ENCODE assay signal across 15 cellular contexts in the genomic region with DNA sequence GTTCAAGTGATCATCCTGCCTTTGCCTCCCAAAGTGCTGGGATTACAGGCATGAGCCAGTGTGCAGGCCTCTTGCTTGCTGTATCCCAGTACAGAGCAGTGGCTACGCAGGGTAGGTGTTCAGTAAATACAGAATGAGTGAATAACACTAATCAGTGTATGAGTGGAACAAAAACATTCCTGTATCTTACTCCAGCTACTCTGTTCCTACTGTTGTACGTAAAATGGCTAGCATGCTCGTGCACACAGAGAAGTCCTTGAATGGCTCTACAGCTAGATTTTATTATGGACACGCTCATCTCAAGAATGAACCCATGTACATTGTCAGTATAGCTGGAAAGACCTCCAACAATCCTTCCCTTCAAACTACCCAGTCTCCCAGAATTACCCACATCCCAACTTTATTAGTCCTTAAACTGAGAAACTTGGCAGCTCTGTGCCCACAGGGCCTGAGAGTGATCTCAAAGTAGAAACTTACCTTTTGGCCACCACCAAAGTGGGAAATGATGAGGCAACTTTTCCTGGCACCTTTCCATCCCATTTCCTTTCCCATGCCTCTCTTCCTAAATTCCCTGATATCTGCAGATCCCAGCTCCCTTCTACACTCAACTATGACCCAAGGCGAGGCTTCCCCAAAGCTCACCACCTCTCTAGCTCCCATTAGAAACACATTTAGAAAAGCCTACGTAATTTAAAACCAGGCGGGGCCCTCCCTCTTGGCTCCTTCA.
A peak's percentile ranks its signal among the peaks of the same experiment; 100 is the strongest.
DNase-seq lines count a peak whose midpoint lies in the region; ATAC-seq and TF ChIP-seq lines count a peak whose summit lies in the region.
"Had no signal": no experiment of that assay in that cellular context is flagged by ENCODE, and none has a peak within 500 bp of the region (broad histone marks: within the 10 kb centered on the region; RNA-seq: fewer than 3 reads in every experiment).

No MANE protein-coding gene starts in this region.

- no TSS peak for BruUV-seq in IMR-90 (replicated peaks; lab: Mats Ljungman, UMichigan)

- H3K27ac ChIP-seq in CD4-positive, alpha-beta T cell (ENCODE audit: low read depth, low read length): no peak overlapping the region
- H3K27ac ChIP-seq in IMR-90 (ENCODE audit: insufficient read depth, low read length): no peak overlapping the region
- H3K27ac ChIP-seq: testis had no signal

- H3K27me3 Mint-ChIP-seq in CD4-positive, alpha-beta T cell: no peaks in the 10 kb centered on the region
- no peaks in the 10 kb centered on the region for H3K27me3 Mint-ChIP-seq in central memory CD8-positive, alpha-beta T cell
- H3K27me3 Mint-ChIP-seq in naive thymus-derived CD8-positive, alpha-beta T cell: no peaks in the 10 kb centered on the region

- no peak overlapping the region for H3K4me3 Mint-ChIP-seq in CD4-positive, alpha-beta T cell
- H3K4me3 Mint-ChIP-seq in central memory CD8-positive, alpha-beta T cell: peak overlapping the region; percentile 18
- H3K4me3 Mint-ChIP-seq in naive thymus-derived CD8-positive, alpha-beta T cell: peak overlapping the region in 5 of 10 donors; percentile 3 to 55 (median 25)

- H3K9me3 ChIP-seq in CD4-positive, alpha-beta T cell (ENCODE audit: control insufficient read depth, low read length): no peaks in the 10 kb centered on the region
- H3K9me3 ChIP-seq in IMR-90 (ENCODE audit: control insufficient read depth, insufficient read depth, low read length): no peaks in the 10 kb centered on the region
- H3K9me3 ChIP-seq: testis had no signal

- H2BK120ac ChIP-seq in IMR-90 (ENCODE audit: low read depth, low read length): no peak overlapping the region

- no peak for TF ChIP-seq POLR2A in IMR-90 (IDR thresholded peaks at IDR 0.05; ENCODE audit: low read depth, low read length)

- no peak overlapping the region for H2AK9ac ChIP-seq in IMR-90 (replicated peaks; ENCODE audit: low read depth, low read length, poor library complexity)

- no peak overlapping the region for H3K56ac ChIP-seq in IMR-90 (ENCODE audit: extremely low read depth, insufficient read depth, low read length)

- H3K36me3 Mint-ChIP-seq in CD4-positive, alpha-beta T cell (ENCODE audit: low read depth): peaks cover 19% of the 10 kb centered on the region
- peaks cover 2% of the 10 kb centered on the region for H3K36me3 Mint-ChIP-seq in central memory CD8-positive, alpha-beta T cell (ENCODE audit: insufficient read depth)
- H3K36me3 Mint-ChIP-seq in naive thymus-derived CD8-positive, alpha-beta T cell: peaks cover 0 to 4% (median 4%) of the 10 kb centered on the region in 3 donors

- H3K4me1 ChIP-seq in IMR-90 (ENCODE audit: control insufficient read depth, insufficient read depth, low read length): peaks cover 9% of the 10 kb centered on the region
- H3K4me1 ChIP-seq: testis had no signal

- CTCF ChIA-PET in CD4-positive, alpha-beta T cell (lab: Charles Lee): interaction anchor here (0.8 to 1.7 kb wide), 3 partner anchors 25 to 200 kb away, joined by 3 to 4 read pairs (median 4); no protein-coding TSS in a partner anchor
- CTCF ChIA-PET in IMR-90 (lab: Yijun Ruan, JAX): interaction anchor here (0.6 kb wide), 1 partner anchor 108 kb away, joined by 3 read pairs; no protein-coding TSS in a partner anchor

- H3K14ac ChIP-seq in IMR-90 (replicated peaks; ENCODE audit: low read depth, low read length): 0 out of 2 replicates have a peak overlapping the region, but pooled peaks have one; percentile 4

- no peak for TF ChIP-seq CTCF in CD4-positive, alpha-beta T cell (IDR thresholded peaks at IDR 0.05)
- TF ChIP-seq CTCF in IMR-90 (conservative IDR thresholded peaks at IDR 0.05; ENCODE audit: low read depth, low read length): no peak

- in situ Hi-C loops in IMR-90 (cut with MboI; ENCODE audit: low sequenced_read_pairs): loop anchor here (25.0 kb wide), 1 partner anchor 599 kb away; no protein-coding TSS in a partner anchor

- no peak overlapping the region; a peak in 1 of 4 replicates for H4K8ac ChIP-seq in IMR-90 (ENCODE audit: low read depth in 2 of 2, low read length in 2 of 2)

- no peak overlapping the region; the same call in 1 of the 2 replicates for H2BK20ac ChIP-seq in IMR-90 (ENCODE audit: low read depth, low read length)

- TF ChIP-seq RAD21 in IMR-90 (IDR thresholded peaks at IDR 0.05; ENCODE audit: low read length): no peak

- ATAC-seq in CD4-positive, alpha-beta T cell (ENCODE audit: poor library complexity): no peak
- ATAC-seq in IMR-90 (ENCODE audit: low read depth) (no peak), GM18502 (IDR thresholded peaks at IDR 0.05; ENCODE audit: poor library complexity, unreplicated experiment) (no peak), HG03565 (IDR thresholded peaks at IDR 0.05; ENCODE audit: unreplicated experiment) (no peak), HG03442 (IDR thresholded peaks at IDR 0.05; ENCODE audit: unreplicated experiment) (no peak)
- no peak for ATAC-seq in central memory CD8-positive, alpha-beta T cell (replicated peaks; ENCODE audit: extremely low read depth, poor library complexity, severe bottlenecking)
- no peak for ATAC-seq in naive thymus-derived CD8-positive, alpha-beta T cell

- peaks cover 81% of the 10 kb centered on the region for H3K4me1 Mint-ChIP-seq in CD4-positive, alpha-beta T cell (ENCODE audit: low read depth)
- peaks cover 44% of the 10 kb centered on the region for H3K4me1 Mint-ChIP-seq in central memory CD8-positive, alpha-beta T cell
- peaks cover 35 to 87% (median 58%) of the 10 kb centered on the region in 4 donors for H3K4me1 Mint-ChIP-seq in naive thymus-derived CD8-positive, alpha-beta T cell

- no peaks in the 10 kb centered on the region for H3K36me3 ChIP-seq in IMR-90 (ENCODE audit: control insufficient read depth, insufficient read depth, low read length)

- no peak overlapping the region for H2BK5ac ChIP-seq in IMR-90 (ENCODE audit: low read depth, low read length, poor library complexity, severe bottlenecking)

- 100% methylated on average over 2 of the region's 7 CpGs; no CpG with 5 or more reads in 1 of the 2 experiments for WGBS in IMR-90 (ENCODE audit: extremely low coverage in 2 of 2, insufficient read length in 1 of 2), 2 experiments

- H4K5ac ChIP-seq in IMR-90 (ENCODE audit: low read depth, low read length): no peak overlapping the region

- H2AK5ac ChIP-seq in IMR-90 (ENCODE audit: low read depth, low read length): peak overlapping the region; percentile 44; the same call in 1 of the 2 replicates

- no peak overlapping the region for H3K18ac ChIP-seq in IMR-90 (ENCODE audit: low read depth, low read length)

- POLR2A ChIA-PET in CD4-positive, alpha-beta T cell (lab: Charles Lee): interaction anchor here (0.6 to 1.4 kb wide), 3 partner anchors 78 to 271 kb away, joined by 3 to 4 read pairs (median 3); no protein-coding TSS in a partner anchor
- POLR2A ChIA-PET in IMR-90 (lab: Charles Lee; ENCODE audit: unreplicated experiment): no interaction called here
- POLR2A ChIA-PET in naive thymus-derived CD8-positive, alpha-beta T cell (lab: Charles Lee): interaction anchor here (0.5 to 1.8 kb wide), 8 partner anchors 14 to 252 kb away, joined by 3 to 9 read pairs (median 4); no protein-coding TSS in a partner anchor

- peak overlapping the region; percentile 48 for H3K4ac ChIP-seq in IMR-90 (ENCODE audit: low read depth, low read length)

- 0 out of 2 replicates have a peak, but pooled peaks cover 9% of the 10 kb centered on the region for H3K9me1 ChIP-seq in IMR-90 (ENCODE audit: insufficient read depth, low read length)

- DNase-seq in CD4-positive, alpha-beta T cell: no peak
- DNase-seq in IMR-90: no peak
- no peak for DNase-seq in central memory CD8-positive, alpha-beta T cell (ENCODE audit: low spot score in 2 of 2)
- no peak for DNase-seq in naive thymus-derived CD8-positive, alpha-beta T cell
- no peak for DNase-seq in HK-2 (ENCODE audit: unreplicated experiment)
- DNase-seq: activated CD4-positive, CD25-positive, alpha-beta regulatory T cell; activated CD8-positive, alpha-beta memory T cell treated with anti-CD3 and anti-CD28 coated beads, Interleukin-2, amount 50 U/mL, for 4 hours; cortex of kidney; MV-4-11; OCI-M1; stimulated activated CD4-positive, alpha-beta T cell treated with anti-CD3 and anti-CD28 coated beads, Interleukin-12 subunit alpha, Interleukin-12 subunit beta, amount 100 ng/mL, for 4 hours had no signal

- H3K4me2 ChIP-seq in IMR-90 (ENCODE audit: low read depth, low read length): no peak overlapping the region

- intact Hi-C loops in CD4-positive, alpha-beta T cell (cut with DNase I, micrococcal nuclease): loop anchor here in 1 of 2 experiments (5.0 to 10.0 kb wide), 2 partner anchors 53 to 201 kb away; no protein-coding TSS in a partner anchor
- intact Hi-C loops in IMR-90 (cut with micrococcal nuclease): no loop called here

- H2BK15ac ChIP-seq in IMR-90 (ENCODE audit: low read depth, low read length): no peak overlapping the region

- H3K23ac ChIP-seq in IMR-90 (ENCODE audit: low read depth, low read length): no peak overlapping the region

- H3K27ac Mint-ChIP-seq in CD4-positive, alpha-beta T cell: peak overlapping the region; percentile 93
- H3K27ac Mint-ChIP-seq in central memory CD8-positive, alpha-beta T cell (ENCODE audit: low read depth): peak overlapping the region; percentile 88
- peak overlapping the region; percentile 91 to 99 (median 95) for H3K27ac Mint-ChIP-seq in naive thymus-derived CD8-positive, alpha-beta T cell

- H3K27me3 ChIP-seq in CD4-positive, alpha-beta T cell (ENCODE audit: control insufficient read depth, insufficient read depth, low read length): no peaks in the 10 kb centered on the region
- H3K27me3 ChIP-seq in IMR-90 (ENCODE audit: control insufficient read depth, insufficient read depth, low read length): no peaks in the 10 kb centered on the region
- H3K27me3 ChIP-seq: testis had no signal

- H3K9me3 Mint-ChIP-seq in CD4-positive, alpha-beta T cell: no peaks in the 10 kb centered on the region
- H3K9me3 Mint-ChIP-seq in central memory CD8-positive, alpha-beta T cell: no peaks in the 10 kb centered on the region
- H3K9me3 Mint-ChIP-seq in naive thymus-derived CD8-positive, alpha-beta T cell: no peaks in the 10 kb centered on the region

- no peak overlapping the region for H3K9ac ChIP-seq in IMR-90 (ENCODE audit: low read depth, low read length)

- no peak overlapping the region for H2AFZ ChIP-seq in IMR-90 (replicated peaks; ENCODE audit: low read length, poor library complexity)

- H3K4me3 ChIP-seq in IMR-90 (ENCODE audit: insufficient read depth, low read depth, low read length): no peak overlapping the region
- H3K4me3 ChIP-seq: testis had no signal

- H3K79me1 ChIP-seq in IMR-90 (ENCODE audit: low read depth in 1 of 2, low read length in 2 of 2): peaks cover 6 to 30% of the 10 kb centered on the region in 2 experiments; a peak in 3 of 4 replicates

- H4K91ac ChIP-seq in IMR-90 (ENCODE audit: insufficient read depth, low read depth, low read length): no peak overlapping the region

- dilution Hi-C loops in IMR-90 (cut with HindIII; ENCODE audit: low sequenced_read_pairs, unreplicated experiment): no loop called here

- no peaks in the 10 kb centered on the region for H4K20me1 ChIP-seq in IMR-90 (ENCODE audit: insufficient read depth, low read length)

TF ChIP-seq in IMR-90, 13 proteins besides CTCF, POLR2A, EP300 and RAD21 (continues in another document):
- TF ChIP-seq CEBPB (IDR thresholded peaks at IDR 0.05; ENCODE audit: low read depth, low read length) (no peak), MXI1 (IDR thresholded peaks at IDR 0.05; ENCODE audit: borderline replicate concordance, low read depth, low read length) (no peak), RCOR1 (IDR thresholded peaks at IDR 0.05; ENCODE audit: insufficient replicate concordance, low read length) (no peak)
